ENCODE assay signal across 8 cellular contexts in genomic region chr10:24209421-24209770, GRCh38. TPM values are rescaled to one million over a fixed set of nuclear protein-coding genes. Genes with fewer than 3 reads are reported as not detected.
DNase-seq lines count a peak whose midpoint lies in the region; ATAC-seq, FAIRE-seq and TF ChIP-seq lines count a peak whose summit lies in the region.

No MANE protein-coding gene starts in this region.

- in situ Hi-C loops in astrocyte of the cerebellum (cut with HindIII; ENCODE audit: low sequenced_read_pairs), result no loop called here

- peak overlapping the region in 1 of 7 donors; percentile 50 for H3K27ac Mint-ChIP-seq in CD4-positive, alpha-beta memory T cell

- no peak for DNase-seq in CD4-positive, alpha-beta memory T cell
- peak; percentile 36 for DNase-seq in HTR-8/SVneo (ENCODE audit: insufficient read length, low spot score)
- no peak for DNase-seq in astrocyte of the cerebellum (ENCODE audit: low read depth)
- no peak for DNase-seq in right lobe of liver
- DNase-seq in testis, result no peak
- no peak for DNase-seq in NCI-H345 treated with DMSO at 0.1 percent for 48 hours (lab: John Stamatoyannopoulos, UW; ENCODE audit: unreplicated experiment)
- DNase-seq in inferior parietal cortex (ENCODE audit: extremely low spot score), result no peak

- H3K9me3 ChIP-seq in CD4-positive, alpha-beta memory T cell (ENCODE audit: control insufficient read depth in 1 of 2, low read length in 2 of 2), result no peaks in the 10 kb centered on the region
- no peaks in the 10 kb centered on the region for H3K9me3 ChIP-seq in right lobe of liver
- H3K9me3 ChIP-seq in testis, result no peaks in the 10 kb centered on the region

- CTCF ChIA-PET in CD4-positive, alpha-beta memory T cell (lab: Charles Lee; ENCODE audit: partially characterized antibody), result no interaction called here

- H3K4me3 ChIP-seq in CD4-positive, alpha-beta memory T cell (ENCODE audit: low read length in 2 of 2), result no peak overlapping the region
- peak overlapping the region; percentile 50 for H3K4me3 ChIP-seq in astrocyte of the cerebellum (ENCODE audit: low read depth, low read length)
- H3K4me3 ChIP-seq in right lobe of liver, result peak overlapping the region; percentile 32 to 50 (median 50)
- peak overlapping the region; percentile 55 to 62 for H3K4me3 ChIP-seq in testis

- intact Hi-C loops in CD4-positive, alpha-beta memory T cell (cut with micrococcal nuclease), result no loop called here
- intact Hi-C loops in right lobe of liver (cut with DNase I) (no loop called here), testis (cut with DNase I; ENCODE audit: low total_unique reads) (no loop called here)

- TF ChIP-seq POLR2A in right lobe of liver (IDR thresholded peaks at IDR 0.05) (no peak), testis (IDR thresholded peaks at IDR 0.05) (no peak)

- peak; percentile 37 for ATAC-seq in GM19455 (IDR thresholded peaks at IDR 0.05; ENCODE audit: unreplicated experiment)
- peak in 1 of 4 donors; percentile 19 for ATAC-seq in right lobe of liver

- H3K4me3 Mint-ChIP-seq in CD4-positive, alpha-beta memory T cell, result peak overlapping the region; percentile 8 to 79 (median 44)

- no peaks in the 10 kb centered on the region for H3K4me1 ChIP-seq in CD4-positive, alpha-beta memory T cell (ENCODE audit: insufficient read depth, low read length)
- peaks cover 0 to 19% (median 0%) of the 10 kb centered on the region in 4 donors for H3K4me1 ChIP-seq in right lobe of liver
- H3K4me1 ChIP-seq in testis, result peaks cover 24% of the 10 kb centered on the region

- no peaks in the 10 kb centered on the region for H3K36me3 Mint-ChIP-seq in CD4-positive, alpha-beta memory T cell

- H3K27ac ChIP-seq in CD4-positive, alpha-beta memory T cell (ENCODE audit: low read depth, low read length), result no peak overlapping the region
- H3K27ac ChIP-seq in right lobe of liver (peak overlapping the region; percentile 59 to 65 (median 62)), testis (peak overlapping the region; percentile 85)

- peaks cover 32 to 38% of the 10 kb centered on the region in 2 donors for H3K27me3 Mint-ChIP-seq in CD4-positive, alpha-beta memory T cell

- H3K9me3 Mint-ChIP-seq in CD4-positive, alpha-beta memory T cell, result peaks cover 0 to 1% (median 0%) of the 10 kb centered on the region in 8 donors

- POLR2A ChIA-PET in CD4-positive, alpha-beta memory T cell (lab: Charles Lee; ENCODE audit: partially characterized antibody), result no interaction called here

- peaks cover 8 to 21% (median 16%) of the 10 kb centered on the region in 4 donors for H3K4me1 Mint-ChIP-seq in CD4-positive, alpha-beta memory T cell

- no peak for FAIRE-seq in HTR-8/SVneo (lab: Jason Lieb, UNC)

- H3K36me3 ChIP-seq in CD4-positive, alpha-beta memory T cell (ENCODE audit: insufficient read depth, low read length), result no peaks in the 10 kb centered on the region
- no peaks in the 10 kb centered on the region for H3K36me3 ChIP-seq in right lobe of liver
- no peaks in the 10 kb centered on the region for H3K36me3 ChIP-seq in testis (ENCODE audit: low read depth, missing control alignments)

- WGBS in right lobe of liver (ENCODE audit: insufficient coverage, low coverage, low lambda C conversion rate, missing lambda C conversion rate), result 8% methylated on average over 5 of the region's 5 CpGs
- WGBS in testis, 2 donors, result 0 to 1% methylated on average over 5 of the region's 5 CpGs

- TF ChIP-seq CTCF in astrocyte of the cerebellum (IDR thresholded peaks at IDR 0.05; ENCODE audit: low read depth, low read length, missing control alignments) (no peak), right lobe of liver (IDR thresholded peaks at IDR 0.05) (no peak), testis (IDR thresholded peaks at IDR 0.05) (no peak)

- H3K27me3 ChIP-seq in CD4-positive, alpha-beta memory T cell (ENCODE audit: insufficient read depth, low read length), result peaks cover 9% of the 10 kb centered on the region
- no peaks in the 10 kb centered on the region for H3K27me3 ChIP-seq in right lobe of liver
- H3K27me3 ChIP-seq in testis, result no peaks in the 10 kb centered on the region

RNA-seq across cellular contexts. Expression of gene KIAA1217, which starts 0.5 kb away (rescaled TPM):
- total RNA-seq in CD4-positive, alpha-beta memory T cell, result under 1 TPM; 0.69 to 0.70 TPM
- polyA plus RNA-seq in CD4-positive, alpha-beta memory T cell, result under 1 TPM in 1 of 2 donors, not detected in 1; 0.75 TPM
- total RNA-seq in right lobe of liver, result 10 to 100 TPM; 10.4 to 25.5 (median 14.9) TPM
- total RNA-seq in testis, result 100 to 1,000 TPM; 134 to 197 TPM
- polyA plus RNA-seq in testis (ENCODE audit: insufficient read depth, low read depth, low replicate concordance), result 40.0 TPM

Comparison
In these comparisons a context has a peak if more than half of its experiments do, and no peak if none do; other contexts are left out.
1. H3K4me3 ChIP-seq: peak in astrocyte of the cerebellum (single experiment), right lobe of liver (3 of 3) and testis (2 of 2); none in CD4-positive, alpha-beta memory T cell (0 of 2).
2. RNA of gene KIAA1217, which starts 0.5 kb away (total RNA-seq): 134 to 197 TPM in testis and 10.4 to 25.5 TPM in right lobe of liver; 0.69 to 0.70 TPM in CD4-positive, alpha-beta memory T cell; every median in the first group is over 4 times any median in the second.